ENCODE assay signal across 19 cellular contexts in genomic region chr7:28984219-28984618, GRCh38. TPM values are rescaled to one million over a fixed set of nuclear protein-coding genes. Genes with fewer than 3 reads are reported as not detected.
A peak's percentile ranks its signal among the peaks of the same experiment; 100 is the strongest.
DNase-seq lines count a peak whose midpoint lies in the region; FAIRE-seq and TF ChIP-seq lines count a peak whose summit lies in the region.
"Had no signal": no experiment of that assay in that cellular context is flagged by ENCODE, and none has a peak within 500 bp of the region (broad histone marks: within the 10 kb centered on the region; RNA-seq: fewer than 3 reads in every experiment).

No MANE protein-coding gene starts in this region.

- H3K9me2 ChIP-seq in PC-9 (ENCODE audit: insufficient read depth): no peaks in the 10 kb centered on the region

- no peak overlapping the region for H2AFZ ChIP-seq in PC-9
- no peak overlapping the region for H2AFZ ChIP-seq in H1 (ENCODE audit: low read length)

- H3K4me2 ChIP-seq in PC-9 (0 out of 2 replicates have a peak overlapping the region, but pooled peaks have one; percentile 28), H1 (ENCODE audit: insufficient read depth in 1 of 2, low read depth in 2 of 2, low read length in 2 of 2) (no peak overlapping the region)

- H3K36me3 Mint-ChIP-seq in neural crest cell (ENCODE audit: low read depth): no peaks in the 10 kb centered on the region
- no peaks in the 10 kb centered on the region for H3K36me3 Mint-ChIP-seq in activated CD4-positive, alpha-beta T cell treated with anti-CD3 and anti-CD28 coated beads, Interleukin-2, amount 10 ng/mL, durations not matched to agents 7 days and 5 days (ENCODE audit: low read depth)

- no peak overlapping the region for H3K4me3 Mint-ChIP-seq in neural crest cell
- no peak overlapping the region for H3K4me3 Mint-ChIP-seq in activated CD4-positive, alpha-beta T cell treated with anti-CD3 and anti-CD28 coated beads, Interleukin-2, amount 10 ng/mL, durations not matched to agents 7 days and 5 days
- H3K4me3 Mint-ChIP-seq: CD14-positive monocyte; central memory CD8-positive, alpha-beta T cell; stimulated activated naive CD8-positive, alpha-beta T cell treated with anti-CD3 and anti-CD28 coated beads, Interleukin-15, Interleukin-2, amounts not matched to agents 100 ng/mL and 50 ng/mL, for 24 hours had no signal

- no peak overlapping the region for H2AK5ac ChIP-seq in H1 (ENCODE audit: low read depth, low read length)

- TF ChIP-seq RAD21 in H1 (IDR thresholded peaks at IDR 0.05 in 1 of 2, conservative IDR thresholded peaks at IDR 0.05 in 1 of 2; ENCODE audit: low read depth in 2 of 2, low read length in 2 of 2): no peak

- no peaks in the 10 kb centered on the region for H3F3A ChIP-seq in PC-9 (ENCODE audit: insufficient read depth, low read depth)

- H2BK20ac ChIP-seq in H1 (ENCODE audit: low read length): peak overlapping the region; percentile 10; the same call in 1 of the 2 replicates

- peaks cover 4% of the 10 kb centered on the region for H3K9me3 Mint-ChIP-seq in neural crest cell
- H3K9me3 Mint-ChIP-seq in activated CD4-positive, alpha-beta T cell treated with anti-CD3 and anti-CD28 coated beads, Interleukin-2, amount 10 ng/mL, durations not matched to agents 7 days and 5 days: no peaks in the 10 kb centered on the region
- H3K9me3 Mint-ChIP-seq: CD14-positive monocyte; central memory CD8-positive, alpha-beta T cell; stimulated activated naive CD8-positive, alpha-beta T cell treated with anti-CD3 and anti-CD28 coated beads, Interleukin-15, Interleukin-2, amounts not matched to agents 100 ng/mL and 50 ng/mL, for 24 hours had no signal

- H3K14ac ChIP-seq in H1 (ENCODE audit: insufficient read length): no peak overlapping the region

- no peak overlapping the region for H3K4ac ChIP-seq in H1 (replicated peaks; ENCODE audit: insufficient read length, low read depth, low read length)

- CTCF ChIA-PET in PC-9 (lab: Charles Lee): no interaction called here
- CTCF ChIA-PET in H1 (lab: Charles Lee; ENCODE audit: partially characterized antibody): interaction anchor here (0.7 to 10.0 kb wide), 4 partner anchors 27 to 133 kb away, joined by 4 to 59 read pairs (median 14); partner anchors contain the start of gene TRIL
- CTCF ChIA-PET in activated CD4-positive, alpha-beta T cell treated with anti-CD3 and anti-CD28 coated beads, Interleukin-2, amount 10 ng/mL, durations not matched to agents 7 days and 5 days (lab: Charles Lee): no interaction called here

- H3K9me3 ChIP-seq in PC-9 (ENCODE audit: insufficient read depth, low read depth): peaks cover 4% of the 10 kb centered on the region; the same call in 1 of the 2 replicates
- H3K9me3 ChIP-seq in H1 (ENCODE audit: insufficient read depth in 2 of 2, low read depth in 1 of 2, low read length in 1 of 2): no peaks in the 10 kb centered on the region
- H3K9me3 ChIP-seq: right lobe of liver had no signal

- no peak for TF ChIP-seq EP300 in H1 (IDR thresholded peaks at IDR 0.05; ENCODE audit: borderline replicate concordance in 1 of 2, low read depth in 2 of 2, low read length in 2 of 2)

- no peaks in the 10 kb centered on the region for H3K79me2 ChIP-seq in PC-9 (ENCODE audit: low read depth)
- H3K79me2 ChIP-seq in H1 (ENCODE audit: control insufficient read depth in 1 of 2, insufficient read depth in 2 of 2, low read length in 2 of 2): no peaks in the 10 kb centered on the region

- no peak for TF ChIP-seq POLR2A in H1 (IDR thresholded peaks at IDR 0.05; ENCODE audit: control extremely low read depth in 1 of 2, low read depth in 2 of 2, low read length in 2 of 2)

- H4K20me1 ChIP-seq in PC-9 (ENCODE audit: insufficient read depth): no peaks in the 10 kb centered on the region
- no peaks in the 10 kb centered on the region for H4K20me1 ChIP-seq in H1 (replicated peaks in 1 of 2; ENCODE audit: control insufficient read depth in 1 of 2, insufficient read depth in 2 of 2, low read length in 2 of 2)

- FAIRE-seq in H1 (lab: Jason Lieb, UNC): no peak

- H3K36me3 ChIP-seq in PC-9 (ENCODE audit: low read depth): no peaks in the 10 kb centered on the region
- H3K36me3 ChIP-seq in H1 (ENCODE audit: control insufficient read depth in 2 of 4, insufficient read depth in 4 of 4, low read length in 3 of 4): no peaks in the 10 kb centered on the region
- H3K36me3 ChIP-seq: right lobe of liver had no signal

- peak; percentile 70 for DNase-seq in DMS79 treated with DMSO at 0.1 percent for 48 hours (lab: John Stamatoyannopoulos, UW)
- DNase-seq in PC-9: no peak
- DNase-seq in H1 (ENCODE audit: low read depth in 1 of 2, low spot score in 2 of 2): no peak
- DNase-seq in neural crest cell (ENCODE audit: low read depth, low spot score): no peak
- DNase-seq in activated CD4-positive, alpha-beta T cell treated with anti-CD3 and anti-CD28 coated beads, Interleukin-2, amount 10 ng/mL, durations not matched to agents 7 days and 5 days: no peak
- no peak for DNase-seq in effector CD4-positive, alpha-beta T cell
- no peak for DNase-seq in GOT3 (lab: John Stamatoyannopoulos, UW)
- no peak for DNase-seq in NCI-H345 treated with DMSO at 0.1 percent for 48 hours (lab: John Stamatoyannopoulos, UW; ENCODE audit: unreplicated experiment)
- DNase-seq: activated naive CD4-positive, alpha-beta T cell; activated T-cell treated with anti-CD3 and anti-CD28 coated beads for 4 hours; DMS153; NCI-H2081 treated with DMSO at 0.1 percent for 48 hours; NCI-H774; right lobe of liver; stimulated activated CD4-positive, alpha-beta T cell treated with anti-CD3 and anti-CD28 coated beads, Interleukin-1b, Interleukin-23, amount 100 ng/mL, for 48 hours had no signal

- no peak overlapping the region for H4K91ac ChIP-seq in H1 (replicated peaks; ENCODE audit: insufficient read length, low read length)

- H3K4me1 Mint-ChIP-seq in neural crest cell: peaks cover 63% of the 10 kb centered on the region
- no peaks in the 10 kb centered on the region for H3K4me1 Mint-ChIP-seq in activated CD4-positive, alpha-beta T cell treated with anti-CD3 and anti-CD28 coated beads, Interleukin-2, amount 10 ng/mL, durations not matched to agents 7 days and 5 days
- H3K4me1 Mint-ChIP-seq: central memory CD8-positive, alpha-beta T cell had no signal

- no peak overlapping the region for H3K27ac ChIP-seq in PC-9
- H3K27ac ChIP-seq in H1 (ENCODE audit: low read depth, low read length): no peak overlapping the region
- H3K27ac ChIP-seq: right lobe of liver had no signal

- H3K18ac ChIP-seq in H1 (ENCODE audit: extremely low read depth, low read length): no peak overlapping the region

- POLR2A ChIA-PET in PC-9 (lab: Charles Lee; ENCODE audit: unreplicated experiment) (no interaction called here), H1 (lab: Charles Lee; ENCODE audit: partially characterized antibody) (interaction anchor here (1.4 kb wide), 1 partner anchor 23 kb away, joined by 5 read pairs; no protein-coding TSS in a partner anchor)
- POLR2A ChIA-PET in activated CD4-positive, alpha-beta T cell treated with anti-CD3 and anti-CD28 coated beads, Interleukin-2, amount 10 ng/mL, durations not matched to agents 7 days and 5 days (lab: Charles Lee): no interaction called here

- H3K23ac ChIP-seq in H1 (ENCODE audit: insufficient read length): no peak overlapping the region

- H3K27me3 Mint-ChIP-seq in neural crest cell (ENCODE audit: low read depth): no peaks in the 10 kb centered on the region
- H3K27me3 Mint-ChIP-seq in activated CD4-positive, alpha-beta T cell treated with anti-CD3 and anti-CD28 coated beads, Interleukin-2, amount 10 ng/mL, durations not matched to agents 7 days and 5 days: peaks cover 5% of the 10 kb centered on the region

- TF ChIP-seq CTCF in PC-9 (conservative IDR thresholded peaks at IDR 0.05) (no peak), H1 (IDR thresholded peaks at IDR 0.05; ENCODE audit: control extremely low read depth in 1 of 3, insufficient read depth in 1 of 3, low read depth in 1 of 3, low read length in 3 of 3) (no peak), neural crest cell (conservative IDR thresholded peaks at IDR 0.05) (no peak)

- no peak overlapping the region for H3K4me3 ChIP-seq in PC-9
- H3K4me3 ChIP-seq in H1 (ENCODE audit: extremely low read depth in 1 of 4, insufficient read depth in 2 of 4, low read depth in 3 of 4, low read length in 4 of 4): peak overlapping the region in 1 of 4 experiments; percentile 23; a peak in 1 of 8 replicates
- H3K4me3 ChIP-seq: right lobe of liver had no signal

- no peak overlapping the region for H2BK15ac ChIP-seq in H1 (ENCODE audit: low read length)

- no peaks in the 10 kb centered on the region for H3K79me1 ChIP-seq in H1 (ENCODE audit: low read depth, low read length)

- H3K4me1 ChIP-seq in PC-9 (replicated peaks; ENCODE audit: insufficient read depth) (peaks cover 28% of the 10 kb centered on the region), H1 (replicated peaks in 1 of 4; ENCODE audit: control insufficient read depth in 3 of 4, insufficient read depth in 4 of 4, low read length in 3 of 4) (peaks cover 5 to 14% (median 11%) of the 10 kb centered on the region in 4 experiments)
- H3K4me1 ChIP-seq: right lobe of liver had no signal

- H2BK5ac ChIP-seq in H1 (ENCODE audit: low read depth, low read length): no peak overlapping the region

- intact Hi-C loops in PC-9 (cut with micrococcal nuclease; ENCODE audit: unreplicated experiment): no loop called here

- H3K56ac ChIP-seq in H1 (replicated peaks; ENCODE audit: insufficient read length, low read depth, low read length): no peak overlapping the region

- H3K23me2 ChIP-seq in H1 (ENCODE audit: low read depth, low read length): no peaks in the 10 kb centered on the region

- H3K9ac ChIP-seq in H1 (replicated peaks in 1 of 4; ENCODE audit: extremely low read depth in 1 of 4, low read depth in 3 of 4, low read length in 3 of 4): no peak overlapping the region

- BruUV-seq in PC-9 (replicated peaks; lab: Mats Ljungman, UMichigan): no TSS peak

- no peak overlapping the region for H4K5ac ChIP-seq in H1 (ENCODE audit: insufficient read length, low read depth, low read length)

- peak overlapping the region; percentile 97 for H3K27ac Mint-ChIP-seq in neural crest cell (ENCODE audit: unreplicated experiment)
- H3K27ac Mint-ChIP-seq in activated CD4-positive, alpha-beta T cell treated with anti-CD3 and anti-CD28 coated beads, Interleukin-2, amount 10 ng/mL, durations not matched to agents 7 days and 5 days: no peak overlapping the region
- H3K27ac Mint-ChIP-seq: stimulated activated naive CD8-positive, alpha-beta T cell treated with anti-CD3 and anti-CD28 coated beads, Interleukin-15, Interleukin-2, amounts not matched to agents 100 ng/mL and 50 ng/mL, for 24 hours had no signal

- no peak overlapping the region for H4K8ac ChIP-seq in H1 (ENCODE audit: extremely low read depth, insufficient read depth, low read length)

- H2BK12ac ChIP-seq in H1 (ENCODE audit: low read depth, low read length): no peak overlapping the region

- H2BK120ac ChIP-seq in H1 (replicated peaks; ENCODE audit: low read depth, low read length): no peak overlapping the region

- no peaks in the 10 kb centered on the region for H3K27me3 ChIP-seq in PC-9 (ENCODE audit: insufficient read depth, low read depth)
- H3K27me3 ChIP-seq in H1 (replicated peaks in 1 of 4; ENCODE audit: control insufficient read depth in 3 of 4, extremely low read depth in 1 of 4, insufficient read depth in 3 of 4, low read length in 3 of 4): no peaks in the 10 kb centered on the region
- H3K27me3 ChIP-seq: right lobe of liver had no signal

RNA-seq across cellular contexts. Expression of gene TRIL, which starts 26.1 kb away (rescaled TPM):
- total RNA-seq in PC-9 (2021) (not detected in 2 replicates), neural crest cell (60.7 and 61.5 TPM in 2 replicates)
- 5.5 and 5.8 TPM in 2 replicates for total RNA-seq in H1 (2021; fragmentation: NEBNext Ultra II Directional; extraction: Animal tissue kit (Norgen Biotek cat#: 25700))
- 3.9 and 4.9 TPM in 2 replicates for polyA plus RNA-seq in H1 (2011; rRNA removed)
- 3.8 TPM for polyA plus RNA-seq in H1 (2011; cell fraction: cytosol; rRNA removed)
- 3.8 TPM for polyA plus RNA-seq in H1 (2011; cell fraction: nucleus; rRNA removed)
- polyA plus RNA-seq in H1 (2012, experiment 1 of 2): 2.7 to 5.3 TPM (median 4.3 TPM) in 4 replicates
- polyA plus RNA-seq in H1 (2012, experiment 2 of 2): 3.1 TPM
- 5.8 TPM for polyA plus RNA-seq in H1 (2013, experiment 1 of 2)
- 5.7 TPM for polyA plus RNA-seq in H1 (2013, experiment 2 of 2)
- polyA minus RNA-seq in H1 (2011; rRNA and poly(A)+ RNA removed): 2.6 and 3.0 TPM in 2 replicates
- polyA minus RNA-seq in H1 (2011; cell fraction: cytosol; rRNA and poly(A)+ RNA removed): 5.1 TPM
- 5.2 TPM for polyA minus RNA-seq in H1 (2011; cell fraction: nucleus; rRNA and poly(A)+ RNA removed)
- not detected for total RNA-seq in activated CD4-positive, alpha-beta T cell treated with anti-CD3 and anti-CD28 coated beads, Interleukin-2, amount 10 ng/mL, durations not matched to agents 7 days and 5 days
- total RNA-seq: mononuclear cell had no signal
- polyA plus RNA-seq: CD14-positive monocyte had no signal
